ENCODE assay signal across 8 cellular contexts in genomic region chr19:53868892-53869804, GRCh38. TPM values are rescaled to one million over a fixed set of nuclear protein-coding genes. Genes with fewer than 3 reads are reported as not detected.
DNase-seq lines count a peak whose midpoint lies in the region; ATAC-seq and TF ChIP-seq lines count a peak whose summit lies in the region.

No MANE protein-coding gene starts in this region.

- H3K14ac ChIP-seq in trophoblast cell (ENCODE audit: low read length): peak overlapping the region; percentile 83

- H3K4me3 ChIP-seq in trophoblast cell (ENCODE audit: low read depth, low read length) (peak overlapping the region; percentile 92), tibial nerve (peak overlapping the region; percentile 70 to 83 (median 75))

- TF ChIP-seq EP300 in tibial nerve (IDR thresholded peaks at IDR 0.05): peak; percentile 55 to 82

- H2AK5ac ChIP-seq in trophoblast cell (ENCODE audit: low read length): peak overlapping the region; percentile 36

- peaks cover 26% of the 10 kb centered on the region for H3K79me1 ChIP-seq in trophoblast cell (ENCODE audit: low read length)

- H4K12ac ChIP-seq in trophoblast cell (ENCODE audit: low read depth, low read length): peak overlapping the region; percentile 67

- peak overlapping the region; percentile 88 for H2BK120ac ChIP-seq in trophoblast cell (ENCODE audit: insufficient read depth, low read length, poor library complexity)

- peak overlapping the region; percentile 2 for H2BK12ac ChIP-seq in trophoblast cell (ENCODE audit: low read length)

- H3K4ac ChIP-seq in trophoblast cell (ENCODE audit: low read depth, low read length): peak overlapping the region; percentile 92

- peaks cover 6% of the 10 kb centered on the region for H3K9me3 ChIP-seq in trophoblast cell (ENCODE audit: insufficient read depth, low read depth, low read length)
- H3K9me3 ChIP-seq in tibial nerve: no peaks in the 10 kb centered on the region

- peak overlapping the region; percentile 32 for H2AFZ ChIP-seq in trophoblast cell (ENCODE audit: insufficient read depth, low read length, poor library complexity)

- WGBS in trophoblast cell (ENCODE audit: extremely low coverage, insufficient coverage, insufficient read length): no CpG with 5 or more reads among the region's 75 CpGs
- 1 to 2% methylated on average over 25 to 31 of the region's 75 CpGs for WGBS in tibial nerve, 2 donors

- H4K8ac ChIP-seq in trophoblast cell (ENCODE audit: low read depth, low read length): peak overlapping the region; percentile 76

- peak overlapping the region; percentile 73 for H3K9ac ChIP-seq in trophoblast cell (ENCODE audit: low read length)

- H3K79me2 ChIP-seq in trophoblast cell (ENCODE audit: control insufficient read depth, insufficient read depth, low read length, poor library complexity): peaks cover 22% of the 10 kb centered on the region

- intact Hi-C loops in Right ventricle myocardium superior (cut with DNase I): no loop called here

- peak in 4 of 5 experiments; percentile 19 to 77 (median 42) for TF ChIP-seq CTCF in tibial nerve (IDR thresholded peaks at IDR 0.05)

- H3K36me3 ChIP-seq in trophoblast cell (ENCODE audit: control insufficient read depth in 1 of 2, insufficient read depth in 2 of 2, low read length in 2 of 2) (peaks cover 30 to 34% of the 10 kb centered on the region in 2 experiments), tibial nerve (peaks cover 0 to 19% (median 6%) of the 10 kb centered on the region in 3 donors)

- H3K4me1 ChIP-seq in trophoblast cell (ENCODE audit: control insufficient read depth in 1 of 2, insufficient read depth in 2 of 2, low read length in 2 of 2) (peaks cover 12 to 15% of the 10 kb centered on the region in 2 experiments), tibial nerve (peaks cover 0 to 70% (median 22%) of the 10 kb centered on the region in 4 donors)

- H3K4me2 ChIP-seq in trophoblast cell (ENCODE audit: low read length): peak overlapping the region; percentile 59

- H2BK5ac ChIP-seq in trophoblast cell (ENCODE audit: low read depth, low read length, poor library complexity): peak overlapping the region; percentile 88

- peak overlapping the region; percentile 84 for H4K91ac ChIP-seq in trophoblast cell (ENCODE audit: low read depth, low read length)

- TF ChIP-seq POLR2A in tibial nerve (IDR thresholded peaks at IDR 0.05): peak; percentile 46 to 74

- H3K27me3 ChIP-seq in trophoblast cell (ENCODE audit: insufficient read depth, low read length): no peaks in the 10 kb centered on the region
- H3K27me3 ChIP-seq in tibial nerve: no peaks in the 10 kb centered on the region

- H3K23ac ChIP-seq in trophoblast cell (ENCODE audit: low read length): no peak overlapping the region

- H3K27ac ChIP-seq in trophoblast cell (ENCODE audit: low read depth, low read length): peak overlapping the region; percentile 85
- peak overlapping the region; percentile 88 to 97 (median 96) for H3K27ac ChIP-seq in tibial nerve

- DNase-seq in NK-92 (lab: John Stamatoyannopoulos, UW; ENCODE audit: unreplicated experiment): peak; percentile 50
- DNase-seq in NK-92 treated with Interleukin-12 subunit alpha and Interleukin-12 subunit beta, amount 100 ng/mL, for 24 hours (lab: John Stamatoyannopoulos, UW): no peak
- DNase-seq in HK-2 (ENCODE audit: unreplicated experiment): peak; percentile 93
- peak; percentile 34 to 89 for DNase-seq in SW 1271 (lab: John Stamatoyannopoulos, UW)
- DNase-seq in activated naive CD8-positive, alpha-beta T cell treated with anti-CD3 and anti-CD28 coated beads, Interleukin-2, amount 50 U/mL, for 16 hours (ENCODE audit: low read depth, low spot score): peak; percentile 51
- DNase-seq in Right ventricle myocardium superior: peak; percentile 96
- DNase-seq in trophoblast cell: peak; percentile 88 to 89
- peak; percentile 70 to 71 for DNase-seq in tibial nerve (ENCODE audit: low spot score in 2 of 2)

- H3K18ac ChIP-seq in trophoblast cell (ENCODE audit: low read length): peak overlapping the region; percentile 76

- ATAC-seq in Right ventricle myocardium superior (ENCODE audit: poor library complexity): peak; percentile 73

RNA-seq across cellular contexts. Expression of gene MYADM, which starts 1.5 kb away (rescaled TPM):
- total RNA-seq in Right ventricle myocardium superior (115 TPM), tibial nerve (10 to 100 TPM; 27.3 to 37.7 (median 31.9) TPM)
- polyA plus RNA-seq in trophoblast cell (2013): 364 and 407 TPM in 2 replicates

RNA-seq across cellular contexts. Expression of gene PRKCG, which starts 12.8 kb away (rescaled TPM):
- total RNA-seq in Right ventricle myocardium superior (not detected), tibial nerve (not detected)
- 0.25 and 0.36 TPM in 2 replicates for polyA plus RNA-seq in trophoblast cell (2013)

RNA-seq across cellular contexts. Expression of gene CACNG7, which starts 39.9 kb away (rescaled TPM):
- total RNA-seq in Right ventricle myocardium superior (not detected), tibial nerve (not detected)
- polyA plus RNA-seq in trophoblast cell (2013): 0.04 and 0.08 TPM in 2 replicates

RNA-seq across cellular contexts. Expression of gene NLRP12, which starts 45.0 kb away (rescaled TPM):
- total RNA-seq in Right ventricle myocardium superior (0.22 TPM), tibial nerve (1 to 10 TPM in 2 of 4 donors, under 1 TPM in 2; 0.42 to 2.9 (median 1.2) TPM)
- 0.26 and 0.29 TPM in 2 replicates for polyA plus RNA-seq in trophoblast cell (2013)
